In genomic region chr3:164851204-164851603, GRCh38 we compare ENCODE assay signal across 19 cellular contexts.
DNase-seq lines count a peak whose midpoint lies in the region; ATAC-seq and TF ChIP-seq lines count a peak whose summit lies in the region.
"Had no signal": no experiment of that assay in that cellular context is flagged by ENCODE, and none has a peak within 500 bp of the region (broad histone marks: within the 10 kb centered on the region; RNA-seq: fewer than 3 reads in every experiment).

No MANE protein-coding gene starts in this region.

- ATAC-seq in GM23338, result peak; percentile 67
- ATAC-seq in WTC11, result peak; percentile 75
- ATAC-seq: CD8-positive, alpha-beta T cell had no signal

- H3K27me3 Mint-ChIP-seq in GM23338 (ENCODE audit: insufficient read depth, low read depth, poor library complexity), result peaks cover 6% of the 10 kb centered on the region
- no peaks in the 10 kb centered on the region for H3K27me3 Mint-ChIP-seq in WTC11 (ENCODE audit: low read depth)
- H3K27me3 Mint-ChIP-seq: B cell; CD4-positive, CD25-positive, alpha-beta regulatory T cell had no signal

- peaks cover 32% of the 10 kb centered on the region for H3K4me1 Mint-ChIP-seq in GM23338
- H3K4me1 Mint-ChIP-seq in WTC11, result peaks cover 42% of the 10 kb centered on the region
- H3K4me1 Mint-ChIP-seq: B cell; CD4-positive, CD25-positive, alpha-beta regulatory T cell had no signal

- H3K36me3 ChIP-seq in GM23338 (ENCODE audit: insufficient read depth), result no peaks in the 10 kb centered on the region
- no peaks in the 10 kb centered on the region for H3K36me3 ChIP-seq in HUES48 (ENCODE audit: control insufficient read depth, insufficient read depth, low read length)
- no peaks in the 10 kb centered on the region for H3K36me3 ChIP-seq in iPS-20b (ENCODE audit: insufficient read depth, low read depth, low read length)
- H3K36me3 ChIP-seq: BLaER1 had no signal

- H3K27me3 ChIP-seq in GM23338 (ENCODE audit: insufficient read depth) (no peaks in the 10 kb centered on the region), HUES48 (ENCODE audit: control insufficient read depth, insufficient read depth, low read length) (no peaks in the 10 kb centered on the region), iPS-20b (ENCODE audit: insufficient read depth, low read length) (no peaks in the 10 kb centered on the region)
- H3K27me3 ChIP-seq: BLaER1 had no signal

- no peaks in the 10 kb centered on the region for H4K20me1 ChIP-seq in GM23338 (replicated peaks; ENCODE audit: insufficient read depth)
- H4K20me1 ChIP-seq: BLaER1 had no signal

- H3K36me3 Mint-ChIP-seq in GM23338 (ENCODE audit: low read depth), result no peaks in the 10 kb centered on the region
- H3K36me3 Mint-ChIP-seq in WTC11, result no peaks in the 10 kb centered on the region
- H3K36me3 Mint-ChIP-seq: CD4-positive, CD25-positive, alpha-beta regulatory T cell; CD8-positive, alpha-beta T cell had no signal

- H3K27ac Mint-ChIP-seq in GM23338 (peak overlapping the region; percentile 54), WTC11 (peak overlapping the region; percentile 93)
- H3K27ac Mint-ChIP-seq: B cell; CD4-positive, CD25-positive, alpha-beta regulatory T cell; CD8-positive, alpha-beta T cell; HFFc6 had no signal

- H3K9me3 Mint-ChIP-seq in GM23338 (no peaks in the 10 kb centered on the region), WTC11 (no peaks in the 10 kb centered on the region)

- DNase-seq in GM23338 (ENCODE audit: low spot score) (peak; percentile 22), WTC11 (ENCODE audit: low spot score) (no peak), NCI-H2081 treated with DMSO at 0.1 percent for 48 hours (lab: John Stamatoyannopoulos, UW) (no peak), globus pallidus (ENCODE audit: low spot score) (no peak), NCI-H1417 (lab: John Stamatoyannopoulos, UW) (no peak)
- DNase-seq: Caco-2; CD4-positive, CD25-positive, alpha-beta regulatory T cell; CD8-positive, alpha-beta T cell; DMS153; DND-41; GOT3; H7; HFFc6 had no signal

- H3F3A ChIP-seq in GM23338 (replicated peaks; ENCODE audit: low read depth), result no peaks in the 10 kb centered on the region

- H3K4me1 ChIP-seq in GM23338 (ENCODE audit: insufficient read depth) (peaks cover 37% of the 10 kb centered on the region), HUES48 (ENCODE audit: control insufficient read depth, insufficient read depth, low read length) (peaks cover 26% of the 10 kb centered on the region), iPS-20b (ENCODE audit: insufficient read depth, low read length) (peaks cover 27% of the 10 kb centered on the region; the same call in 1 of the 2 replicates)
- H3K4me1 ChIP-seq: Caco-2 had no signal

- H3K9ac ChIP-seq in HUES48 (ENCODE audit: low read depth, low read length) (no peak overlapping the region), iPS-20b (ENCODE audit: low read depth, low read length) (no peak overlapping the region)
- H3K9ac ChIP-seq: BLaER1 had no signal

- H3K9me3 ChIP-seq in HUES48 (ENCODE audit: control insufficient read depth, insufficient read depth, low read length), result no peaks in the 10 kb centered on the region
- no peaks in the 10 kb centered on the region for H3K9me3 ChIP-seq in iPS-20b (ENCODE audit: insufficient read depth, low read depth, low read length)
- H3K9me3 ChIP-seq: BLaER1, Caco-2 had no signal

- H3K4me3 ChIP-seq in GM23338, result peak overlapping the region; percentile 31
- H3K4me3 ChIP-seq in HUES48 (ENCODE audit: low read depth, low read length), result peak overlapping the region; percentile 30; the same call in 1 of the 2 replicates
- H3K4me3 ChIP-seq in iPS-20b (ENCODE audit: low read length), result peak overlapping the region; percentile 8; the same call in 1 of the 2 replicates
- H3K4me3 ChIP-seq: BLaER1 had no signal

- H3K9me2 ChIP-seq in GM23338 (ENCODE audit: insufficient read depth), result no peaks in the 10 kb centered on the region

- no peaks in the 10 kb centered on the region for H3K79me2 ChIP-seq in GM23338 (replicated peaks; ENCODE audit: insufficient read depth)

- POLR2A ChIA-PET in WTC11 (lab: Charles Lee), result no interaction called here

- CTCF ChIA-PET in WTC11 (lab: Charles Lee), result no interaction called here

- H3K4me2 ChIP-seq in GM23338, result peak overlapping the region; percentile 69
- H3K4me2 ChIP-seq: BLaER1 had no signal

- no peak for TF ChIP-seq CTCF in GM23338 (conservative IDR thresholded peaks at IDR 0.05; ENCODE audit: low read depth in 2 of 2)
- no peak for TF ChIP-seq CTCF in WTC11 (IDR thresholded peaks at IDR 0.05)

- peak overlapping the region; percentile 39; the same call in 1 of the 2 replicates for H3K27ac ChIP-seq in GM23338 (ENCODE audit: low read depth)
- no peak overlapping the region for H3K27ac ChIP-seq in HUES48 (ENCODE audit: low read depth, low read length)
- H3K27ac ChIP-seq in iPS-20b (ENCODE audit: low read length), result peak overlapping the region; percentile 28
- H3K27ac ChIP-seq: 22Rv1, BLaER1, C4-2B had no signal

- H3K4me3 Mint-ChIP-seq in GM23338 (peak overlapping the region; percentile 23; the same call in 1 of the 3 replicates), WTC11 (peak overlapping the region; percentile 43)
- H3K4me3 Mint-ChIP-seq: B cell; CD4-positive, CD25-positive, alpha-beta regulatory T cell; CD8-positive, alpha-beta T cell; HFFc6 had no signal

- peak overlapping the region; percentile 80; the same call in 1 of the 2 replicates for H2AFZ ChIP-seq in GM23338

TF ChIP-seq in GM23338, 12 proteins besides CTCF, POLR2A, EP300 and RAD21 (continues in another document):
- TF ChIP-seq CREB1 (CRISPR knock-in tag; IDR thresholded peaks at IDR 0.05; ENCODE audit: low read depth), result no peak
- no peak for TF ChIP-seq REST (IDR thresholded peaks at IDR 0.05; ENCODE audit: unreplicated experiment)
- no peak for TF ChIP-seq ZNF331 (CRISPR knock-in tag; IDR thresholded peaks at IDR 0.05; ENCODE audit: low read depth)
- TF ChIP-seq EZH2 (IDR thresholded peaks at IDR 0.05; ENCODE audit: low read depth, unreplicated experiment), result no peak

TF ChIP-seq in WTC11, 78 proteins besides CTCF, POLR2A, EP300 and RAD21 (continues in another document):
- TF ChIP-seq IRF2 (CRISPR knock-in tag; IDR thresholded peaks at IDR 0.05; ENCODE audit: borderline replicate concordance, low read depth) (no peak), USF2 (CRISPR knock-in tag; IDR thresholded peaks at IDR 0.05) (no peak), MLX (CRISPR knock-in tag; IDR thresholded peaks at IDR 0.05) (no peak), RORB (CRISPR knock-in tag; IDR thresholded peaks at IDR 0.05) (no peak), GRHL2 (CRISPR knock-in tag; IDR thresholded peaks at IDR 0.05; ENCODE audit: insufficient replicate concordance, severe bottlenecking) (no peak), GABPB1 (CRISPR knock-in tag; IDR thresholded peaks at IDR 0.05) (no peak), ZNF671 (CRISPR knock-in tag; IDR thresholded peaks at IDR 0.05) (no peak), HMGXB4 (CRISPR knock-in tag; IDR thresholded peaks at IDR 0.05) (no peak), ZNF425 (CRISPR knock-in tag; conservative IDR thresholded peaks at IDR 0.05) (no peak)
